1 cellular context compared by ENCODE assay signal in the genomic region with DNA sequence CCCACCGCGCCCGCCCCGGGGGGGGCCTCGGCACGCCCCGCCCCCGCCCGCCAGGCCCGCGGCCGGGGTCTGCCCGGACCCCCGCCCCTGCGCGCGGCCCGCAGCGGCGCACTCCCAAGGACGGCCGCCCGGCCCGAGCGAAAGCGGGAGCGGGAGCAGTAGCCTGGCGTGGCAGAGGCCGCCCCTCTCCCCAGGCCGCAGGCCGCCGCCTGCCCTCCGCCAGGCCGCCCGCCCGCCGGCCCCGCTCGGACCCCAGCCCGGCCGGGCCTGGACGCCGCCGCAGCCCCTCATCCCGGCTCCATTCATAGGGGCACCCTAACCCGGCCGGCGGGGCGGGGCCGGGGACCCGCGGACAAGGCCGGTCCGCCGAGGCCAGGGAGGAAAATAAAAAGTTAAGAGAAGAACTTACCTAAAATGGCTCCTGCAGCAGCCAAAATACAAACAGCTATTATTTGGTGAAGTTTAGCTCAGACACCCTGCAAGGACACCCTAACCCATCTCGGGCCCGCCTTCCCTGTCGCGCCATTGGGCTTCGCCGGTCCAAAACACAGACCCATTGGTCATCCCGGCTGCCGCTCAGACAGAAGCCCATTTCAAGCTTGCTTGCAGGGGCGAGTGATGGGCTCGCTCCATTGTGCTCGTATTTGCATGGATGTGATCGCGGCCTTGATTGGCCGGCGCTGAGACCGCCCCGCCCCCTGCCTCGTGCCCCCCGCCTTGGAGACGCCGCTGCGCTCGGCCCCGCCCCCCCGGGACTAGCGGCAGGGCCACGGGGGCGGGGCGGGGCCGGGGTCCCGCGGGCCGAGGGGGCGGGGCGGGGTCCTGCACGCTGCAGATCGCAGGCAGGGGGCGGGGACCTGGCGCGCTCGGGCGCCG.
TF ChIP-seq lines count a peak whose summit lies in the region.

A gene with protein sequence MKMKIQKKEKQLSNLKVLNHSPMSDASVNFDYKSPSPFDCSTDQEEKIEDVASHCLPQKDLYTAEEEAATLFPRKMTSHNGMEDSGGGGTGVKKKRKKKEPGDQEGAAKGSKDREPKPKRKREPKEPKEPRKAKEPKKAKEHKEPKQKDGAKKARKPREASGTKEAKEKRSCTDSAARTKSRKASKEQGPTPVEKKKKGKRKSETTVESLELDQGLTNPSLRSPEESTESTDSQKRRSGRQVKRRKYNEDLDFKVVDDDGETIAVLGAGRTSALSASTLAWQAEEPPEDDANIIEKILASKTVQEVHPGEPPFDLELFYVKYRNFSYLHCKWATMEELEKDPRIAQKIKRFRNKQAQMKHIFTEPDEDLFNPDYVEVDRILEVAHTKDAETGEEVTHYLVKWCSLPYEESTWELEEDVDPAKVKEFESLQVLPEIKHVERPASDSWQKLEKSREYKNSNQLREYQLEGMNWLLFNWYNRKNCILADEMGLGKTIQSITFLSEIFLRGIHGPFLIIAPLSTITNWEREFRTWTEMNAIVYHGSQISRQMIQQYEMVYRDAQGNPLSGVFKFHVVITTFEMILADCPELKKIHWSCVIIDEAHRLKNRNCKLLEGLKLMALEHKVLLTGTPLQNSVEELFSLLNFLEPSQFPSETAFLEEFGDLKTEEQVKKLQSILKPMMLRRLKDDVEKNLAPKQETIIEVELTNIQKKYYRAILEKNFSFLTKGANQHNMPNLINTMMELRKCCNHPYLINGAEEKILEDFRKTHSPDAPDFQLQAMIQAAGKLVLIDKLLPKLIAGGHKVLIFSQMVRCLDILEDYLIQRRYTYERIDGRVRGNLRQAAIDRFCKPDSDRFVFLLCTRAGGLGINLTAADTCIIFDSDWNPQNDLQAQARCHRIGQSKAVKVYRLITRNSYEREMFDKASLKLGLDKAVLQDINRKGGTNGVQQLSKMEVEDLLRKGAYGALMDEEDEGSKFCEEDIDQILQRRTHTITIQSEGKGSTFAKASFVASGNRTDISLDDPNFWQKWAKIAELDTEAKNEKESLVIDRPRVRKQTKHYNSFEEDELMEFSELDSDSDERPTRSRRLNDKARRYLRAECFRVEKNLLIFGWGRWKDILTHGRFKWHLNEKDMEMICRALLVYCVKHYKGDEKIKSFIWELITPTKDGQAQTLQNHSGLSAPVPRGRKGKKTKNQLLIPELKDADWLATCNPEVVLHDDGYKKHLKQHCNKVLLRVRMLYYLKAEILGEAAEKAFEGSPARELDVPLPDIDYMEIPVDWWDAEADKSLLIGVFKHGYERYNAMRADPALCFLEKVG (N-terminal part only) (minus strand): TSS at position 447 of the 876 bp plus-strand sequence. CDS start 67,040 bp downstream, outside the sequence.

TF ChIP-seq in GM12878, 131 proteins besides CTCF, POLR2A, EP300 and RAD21 (continued from another document and continues in another):
- TF ChIP-seq, protein P1, sequence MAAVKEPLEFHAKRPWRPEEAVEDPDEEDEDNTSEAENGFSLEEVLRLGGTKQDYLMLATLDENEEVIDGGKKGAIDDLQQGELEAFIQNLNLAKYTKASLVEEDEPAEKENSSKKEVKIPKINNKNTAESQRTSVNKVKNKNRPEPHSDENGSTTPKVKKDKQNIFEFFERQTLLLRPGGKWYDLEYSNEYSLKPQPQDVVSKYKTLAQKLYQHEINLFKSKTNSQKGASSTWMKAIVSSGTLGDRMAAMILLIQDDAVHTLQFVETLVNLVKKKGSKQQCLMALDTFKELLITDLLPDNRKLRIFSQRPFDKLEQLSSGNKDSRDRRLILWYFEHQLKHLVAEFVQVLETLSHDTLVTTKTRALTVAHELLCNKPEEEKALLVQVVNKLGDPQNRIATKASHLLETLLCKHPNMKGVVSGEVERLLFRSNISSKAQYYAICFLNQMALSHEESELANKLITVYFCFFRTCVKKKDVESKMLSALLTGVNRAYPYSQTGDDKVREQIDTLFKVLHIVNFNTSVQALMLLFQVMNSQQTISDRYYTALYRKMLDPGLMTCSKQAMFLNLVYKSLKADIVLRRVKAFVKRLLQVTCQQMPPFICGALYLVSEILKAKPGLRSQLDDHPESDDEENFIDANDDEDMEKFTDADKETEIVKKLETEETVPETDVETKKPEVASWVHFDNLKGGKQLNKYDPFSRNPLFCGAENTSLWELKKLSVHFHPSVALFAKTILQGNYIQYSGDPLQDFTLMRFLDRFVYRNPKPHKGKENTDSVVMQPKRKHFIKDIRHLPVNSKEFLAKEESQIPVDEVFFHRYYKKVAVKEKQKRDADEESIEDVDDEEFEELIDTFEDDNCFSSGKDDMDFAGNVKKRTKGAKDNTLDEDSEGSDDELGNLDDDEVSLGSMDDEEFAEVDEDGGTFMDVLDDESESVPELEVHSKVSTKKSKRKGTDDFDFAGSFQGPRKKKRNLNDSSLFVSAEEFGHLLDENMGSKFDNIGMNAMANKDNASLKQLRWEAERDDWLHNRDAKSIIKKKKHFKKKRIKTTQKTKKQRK (IDR thresholded peaks at IDR 0.05; ENCODE audit: low read depth, low read length), result 0 out of 2 replicates have a peak, but pooled peaks have one; percentile 34
- TF ChIP-seq, protein P2, sequence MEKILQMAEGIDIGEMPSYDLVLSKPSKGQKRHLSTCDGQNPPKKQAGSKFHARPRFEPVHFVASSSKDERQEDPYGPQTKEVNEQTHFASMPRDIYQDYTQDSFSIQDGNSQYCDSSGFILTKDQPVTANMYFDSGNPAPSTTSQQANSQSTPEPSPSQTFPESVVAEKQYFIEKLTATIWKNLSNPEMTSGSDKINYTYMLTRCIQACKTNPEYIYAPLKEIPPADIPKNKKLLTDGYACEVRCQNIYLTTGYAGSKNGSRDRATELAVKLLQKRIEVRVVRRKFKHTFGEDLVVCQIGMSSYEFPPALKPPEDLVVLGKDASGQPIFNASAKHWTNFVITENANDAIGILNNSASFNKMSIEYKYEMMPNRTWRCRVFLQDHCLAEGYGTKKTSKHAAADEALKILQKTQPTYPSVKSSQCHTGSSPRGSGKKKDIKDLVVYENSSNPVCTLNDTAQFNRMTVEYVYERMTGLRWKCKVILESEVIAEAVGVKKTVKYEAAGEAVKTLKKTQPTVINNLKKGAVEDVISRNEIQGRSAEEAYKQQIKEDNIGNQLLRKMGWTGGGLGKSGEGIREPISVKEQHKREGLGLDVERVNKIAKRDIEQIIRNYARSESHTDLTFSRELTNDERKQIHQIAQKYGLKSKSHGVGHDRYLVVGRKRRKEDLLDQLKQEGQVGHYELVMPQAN (conservative IDR thresholded peaks at IDR 0.05), result peak; percentile 79
- TF ChIP-seq NBN (IDR thresholded peaks at IDR 0.05) (0 out of 2 replicates have a peak, but pooled peaks have one; percentile 41), CREB1 (IDR thresholded peaks at IDR 0.05; ENCODE audit: low read depth) (peak; percentile 73), SP1 (IDR thresholded peaks at IDR 0.05; ENCODE audit: low read depth, low read length) (peak; percentile 100), BHLHE40 (IDR thresholded peaks at IDR 0.05; ENCODE audit: borderline replicate concordance in 1 of 2, low read depth in 2 of 2, low read length in 1 of 2) (peak; percentile 65 to 81), BACH1 (IDR thresholded peaks at IDR 0.05; ENCODE audit: borderline replicate concordance) (peak; percentile 27; the same call in 1 of the 2 replicates), POU2F2 (IDR thresholded peaks at IDR 0.05; ENCODE audit: borderline replicate concordance, low read depth, low read length) (peak; percentile 93; the same call in 2 of the 3 replicates), CHD2 (IDR thresholded peaks at IDR 0.05; ENCODE audit: borderline replicate concordance, low read depth, low read length) (peak; percentile 96), YY1 (IDR thresholded peaks at IDR 0.05; ENCODE audit: low read depth, low read length) (peak; percentile 87), CEBPB (IDR thresholded peaks at IDR 0.05; ENCODE audit: borderline replicate concordance in 1 of 2, low read depth in 2 of 2, low read length in 2 of 2) (no peak), DPF2 (IDR thresholded peaks at IDR 0.05) (peak; percentile 98), SUZ12 (IDR thresholded peaks at IDR 0.05; ENCODE audit: unreplicated experiment) (no peak), TAF1 (IDR thresholded peaks at IDR 0.05; ENCODE audit: borderline replicate concordance, low read depth, low read length) (peak; percentile 70; the same call in 1 of the 2 replicates), ZNF622 (IDR thresholded peaks at IDR 0.05) (peak; percentile 90), KLF5 (IDR thresholded peaks at IDR 0.05; ENCODE audit: partially characterized antibody) (peak; percentile 52), NFYA (IDR thresholded peaks at IDR 0.05; ENCODE audit: borderline replicate concordance, low read depth, low read length) (peak; percentile 83), IKZF1 (conservative IDR thresholded peaks at IDR 0.05) (peak; percentile 34; the same call in 1 of the 2 replicates), LARP7 (IDR thresholded peaks at IDR 0.05) (peak; percentile 84), FOXK2 (IDR thresholded peaks at IDR 0.05) (peak; percentile 69), CHD1 (IDR thresholded peaks at IDR 0.05; ENCODE audit: low read depth, low read length) (no peak), FOS (IDR thresholded peaks at IDR 0.05; ENCODE audit: borderline replicate concordance, extremely low read depth, insufficient read length) (peak; percentile 94), ZNF217 (IDR thresholded peaks at IDR 0.05) (peak; percentile 28; the same call in 1 of the 2 replicates), RB1 (IDR thresholded peaks at IDR 0.05; ENCODE audit: borderline replicate concordance) (peak; percentile 18; the same call in 1 of the 2 replicates)
- TF ChIP-seq, protein P3, sequence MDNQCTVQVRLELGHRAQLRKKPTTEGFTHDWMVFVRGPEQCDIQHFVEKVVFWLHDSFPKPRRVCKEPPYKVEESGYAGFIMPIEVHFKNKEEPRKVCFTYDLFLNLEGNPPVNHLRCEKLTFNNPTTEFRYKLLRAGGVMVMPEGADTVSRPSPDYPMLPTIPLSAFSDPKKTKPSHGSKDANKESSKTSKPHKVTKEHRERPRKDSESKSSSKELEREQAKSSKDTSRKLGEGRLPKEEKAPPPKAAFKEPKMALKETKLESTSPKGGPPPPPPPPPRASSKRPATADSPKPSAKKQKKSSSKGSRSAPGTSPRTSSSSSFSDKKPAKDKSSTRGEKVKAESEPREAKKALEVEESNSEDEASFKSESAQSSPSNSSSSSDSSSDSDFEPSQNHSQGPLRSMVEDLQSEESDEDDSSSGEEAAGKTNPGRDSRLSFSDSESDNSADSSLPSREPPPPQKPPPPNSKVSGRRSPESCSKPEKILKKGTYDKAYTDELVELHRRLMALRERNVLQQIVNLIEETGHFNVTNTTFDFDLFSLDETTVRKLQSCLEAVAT (IDR thresholded peaks at IDR 0.05), result no peak
- TF ChIP-seq, protein P4, sequence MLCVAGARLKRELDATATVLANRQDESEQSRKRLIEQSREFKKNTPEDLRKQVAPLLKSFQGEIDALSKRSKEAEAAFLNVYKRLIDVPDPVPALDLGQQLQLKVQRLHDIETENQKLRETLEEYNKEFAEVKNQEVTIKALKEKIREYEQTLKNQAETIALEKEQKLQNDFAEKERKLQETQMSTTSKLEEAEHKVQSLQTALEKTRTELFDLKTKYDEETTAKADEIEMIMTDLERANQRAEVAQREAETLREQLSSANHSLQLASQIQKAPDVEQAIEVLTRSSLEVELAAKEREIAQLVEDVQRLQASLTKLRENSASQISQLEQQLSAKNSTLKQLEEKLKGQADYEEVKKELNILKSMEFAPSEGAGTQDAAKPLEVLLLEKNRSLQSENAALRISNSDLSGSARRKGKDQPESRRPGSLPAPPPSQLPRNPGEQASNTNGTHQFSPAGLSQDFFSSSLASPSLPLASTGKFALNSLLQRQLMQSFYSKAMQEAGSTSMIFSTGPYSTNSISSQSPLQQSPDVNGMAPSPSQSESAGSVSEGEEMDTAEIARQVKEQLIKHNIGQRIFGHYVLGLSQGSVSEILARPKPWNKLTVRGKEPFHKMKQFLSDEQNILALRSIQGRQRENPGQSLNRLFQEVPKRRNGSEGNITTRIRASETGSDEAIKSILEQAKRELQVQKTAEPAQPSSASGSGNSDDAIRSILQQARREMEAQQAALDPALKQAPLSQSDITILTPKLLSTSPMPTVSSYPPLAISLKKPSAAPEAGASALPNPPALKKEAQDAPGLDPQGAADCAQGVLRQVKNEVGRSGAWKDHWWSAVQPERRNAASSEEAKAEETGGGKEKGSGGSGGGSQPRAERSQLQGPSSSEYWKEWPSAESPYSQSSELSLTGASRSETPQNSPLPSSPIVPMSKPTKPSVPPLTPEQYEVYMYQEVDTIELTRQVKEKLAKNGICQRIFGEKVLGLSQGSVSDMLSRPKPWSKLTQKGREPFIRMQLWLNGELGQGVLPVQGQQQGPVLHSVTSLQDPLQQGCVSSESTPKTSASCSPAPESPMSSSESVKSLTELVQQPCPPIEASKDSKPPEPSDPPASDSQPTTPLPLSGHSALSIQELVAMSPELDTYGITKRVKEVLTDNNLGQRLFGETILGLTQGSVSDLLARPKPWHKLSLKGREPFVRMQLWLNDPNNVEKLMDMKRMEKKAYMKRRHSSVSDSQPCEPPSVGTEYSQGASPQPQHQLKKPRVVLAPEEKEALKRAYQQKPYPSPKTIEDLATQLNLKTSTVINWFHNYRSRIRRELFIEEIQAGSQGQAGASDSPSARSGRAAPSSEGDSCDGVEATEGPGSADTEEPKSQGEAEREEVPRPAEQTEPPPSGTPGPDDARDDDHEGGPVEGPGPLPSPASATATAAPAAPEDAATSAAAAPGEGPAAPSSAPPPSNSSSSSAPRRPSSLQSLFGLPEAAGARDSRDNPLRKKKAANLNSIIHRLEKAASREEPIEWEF (IDR thresholded peaks at IDR 0.05; ENCODE audit: insufficient replicate concordance, low read depth, low read length), result no peak
- TF ChIP-seq, protein P5, sequence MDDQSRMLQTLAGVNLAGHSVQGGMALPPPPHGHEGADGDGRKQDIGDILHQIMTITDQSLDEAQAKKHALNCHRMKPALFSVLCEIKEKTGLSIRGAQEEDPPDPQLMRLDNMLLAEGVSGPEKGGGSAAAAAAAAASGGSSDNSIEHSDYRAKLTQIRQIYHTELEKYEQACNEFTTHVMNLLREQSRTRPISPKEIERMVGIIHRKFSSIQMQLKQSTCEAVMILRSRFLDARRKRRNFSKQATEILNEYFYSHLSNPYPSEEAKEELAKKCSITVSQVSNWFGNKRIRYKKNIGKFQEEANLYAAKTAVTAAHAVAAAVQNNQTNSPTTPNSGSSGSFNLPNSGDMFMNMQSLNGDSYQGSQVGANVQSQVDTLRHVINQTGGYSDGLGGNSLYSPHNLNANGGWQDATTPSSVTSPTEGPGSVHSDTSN (IDR thresholded peaks at IDR 0.05; ENCODE audit: insufficient replicate concordance, low read depth, low read length), result peak; percentile 100
- TF ChIP-seq, protein P6, sequence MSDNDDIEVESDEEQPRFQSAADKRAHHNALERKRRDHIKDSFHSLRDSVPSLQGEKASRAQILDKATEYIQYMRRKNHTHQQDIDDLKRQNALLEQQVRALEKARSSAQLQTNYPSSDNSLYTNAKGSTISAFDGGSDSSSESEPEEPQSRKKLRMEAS (IDR thresholded peaks at IDR 0.05; ENCODE audit: low read depth, low read length), result no peak
- TF ChIP-seq, protein P7, sequence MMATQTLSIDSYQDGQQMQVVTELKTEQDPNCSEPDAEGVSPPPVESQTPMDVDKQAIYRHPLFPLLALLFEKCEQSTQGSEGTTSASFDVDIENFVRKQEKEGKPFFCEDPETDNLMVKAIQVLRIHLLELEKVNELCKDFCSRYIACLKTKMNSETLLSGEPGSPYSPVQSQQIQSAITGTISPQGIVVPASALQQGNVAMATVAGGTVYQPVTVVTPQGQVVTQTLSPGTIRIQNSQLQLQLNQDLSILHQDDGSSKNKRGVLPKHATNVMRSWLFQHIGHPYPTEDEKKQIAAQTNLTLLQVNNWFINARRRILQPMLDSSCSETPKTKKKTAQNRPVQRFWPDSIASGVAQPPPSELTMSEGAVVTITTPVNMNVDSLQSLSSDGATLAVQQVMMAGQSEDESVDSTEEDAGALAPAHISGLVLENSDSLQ (IDR thresholded peaks at IDR 0.05), result peak; percentile 100
